In genomic region chr17:15660077-15660476, GRCh38 we compare ENCODE assay signal across 22 cellular contexts. TPM values are rescaled to one million over a fixed set of nuclear protein-coding genes. Genes with fewer than 3 reads are reported as not detected.
DNase-seq lines count a peak whose midpoint lies in the region; ATAC-seq, FAIRE-seq and TF ChIP-seq lines count a peak whose summit lies in the region.
"Had no signal": no experiment of that assay in that cellular context is flagged by ENCODE, and none has a peak within 500 bp of the region (broad histone marks: within the 10 kb centered on the region; RNA-seq: fewer than 3 reads in every experiment).

No MANE protein-coding gene starts in this region.

- ATAC-seq in gastrocnemius medialis = peak in 1 of 2 donors; percentile 54
- no peak for ATAC-seq in activated CD8-positive, alpha-beta memory T cell treated with anti-CD3 and anti-CD28 coated beads, Interleukin-2, amount 10 ng/mL, durations not matched to agents 7 days and 5 days
- ATAC-seq: GM12878 had no signal

- H3K4me1 ChIP-seq in PC-9 (replicated peaks; ENCODE audit: insufficient read depth) (peaks cover 51% of the 10 kb centered on the region), kidney (ENCODE audit: control insufficient read depth in 1 of 2, insufficient read depth in 1 of 2, low read depth in 1 of 2, low read length in 2 of 2) (peaks cover 0 to 7% of the 10 kb centered on the region in 2 donors), gastrocnemius medialis (no peaks in the 10 kb centered on the region), colonic mucosa (no peaks in the 10 kb centered on the region)

- no peaks in the 10 kb centered on the region for H4K20me1 ChIP-seq in PC-9 (ENCODE audit: insufficient read depth)

- H3K27ac ChIP-seq in PC-9 (peak overlapping the region; percentile 98), kidney (ENCODE audit: low read depth in 2 of 2, low read length in 2 of 2) (peak overlapping the region; percentile 8 to 15), gastrocnemius medialis (peak overlapping the region in 3 of 4 donors; percentile 51 to 66 (median 57)), colonic mucosa (no peak overlapping the region)
- H3K27ac ChIP-seq: adrenal gland, testis had no signal

- H2AFZ ChIP-seq in PC-9 = no peak overlapping the region

- H3K27ac Mint-ChIP-seq in endothelial cell (ENCODE audit: unreplicated experiment) = peak overlapping the region; percentile 77
- H3K27ac Mint-ChIP-seq in activated CD8-positive, alpha-beta memory T cell treated with anti-CD3 and anti-CD28 coated beads, Interleukin-2, amount 10 ng/mL, durations not matched to agents 7 days and 5 days = no peak overlapping the region
- H3K27ac Mint-ChIP-seq: CD4-positive, alpha-beta T cell had no signal

- DNase-seq in PC-9 = no peak
- no peak for DNase-seq in endothelial cell (ENCODE audit: low spot score)
- DNase-seq in kidney = no peak
- DNase-seq in gastrocnemius medialis = no peak
- DNase-seq in EL = no peak
- DNase-seq in SIG-M5 treated with dmso at 0.1 percent for 504 hours (lab: John Stamatoyannopoulos, UW; ENCODE audit: unreplicated experiment) = no peak
- DNase-seq in colonic mucosa = no peak
- no peak for DNase-seq in activated CD8-positive, alpha-beta memory T cell treated with anti-CD3 and anti-CD28 coated beads, Interleukin-2, amount 10 ng/mL, durations not matched to agents 7 days and 5 days
- DNase-seq: activated CD4-positive, CD25-positive, alpha-beta regulatory T cell treated with anti-CD3 and anti-CD28 coated beads, Interleukin-2, amount 50 U/mL, for 72 hours; activated CD8-positive, alpha-beta memory T cell treated with anti-CD3 and anti-CD28 coated beads, Interleukin-2, amount 50 U/mL, for 4 hours; activated effector memory CD4-positive, alpha-beta T cell treated with anti-CD3 and anti-CD28 coated beads, Interleukin-2, amount 50 U/mL, for 16 hours; CD4-positive, alpha-beta T cell; effector CD8-positive, alpha-beta T cell; NCI-H1436 treated with DMSO at 0.1 percent for 48 hours; NCI-H748 treated with DMSO at 0.1 percent for 48 hours; OCI-M1; T-helper 9 cell; testis had no signal

- H3K36me3 ChIP-seq in PC-9 (ENCODE audit: low read depth) = peaks cover 9% of the 10 kb centered on the region; the same call in 1 of the 2 replicates
- H3K36me3 ChIP-seq in kidney (ENCODE audit: control insufficient read depth in 1 of 2, insufficient read depth in 2 of 2, low read length in 2 of 2) = no peaks in the 10 kb centered on the region
- H3K36me3 ChIP-seq in gastrocnemius medialis = no peaks in the 10 kb centered on the region
- no peaks in the 10 kb centered on the region for H3K36me3 ChIP-seq in colonic mucosa
- H3K36me3 ChIP-seq: adrenal gland had no signal

- TSS peak; percentile 43 for BruUV-seq in PC-9 (replicated peaks; lab: Mats Ljungman, UMichigan)

- no peak for TF ChIP-seq POLR2A in gastrocnemius medialis (IDR thresholded peaks at IDR 0.05)

- peaks cover 50% of the 10 kb centered on the region for H3F3A ChIP-seq in PC-9 (ENCODE audit: insufficient read depth, low read depth)

- no peaks in the 10 kb centered on the region for H3K79me2 ChIP-seq in PC-9 (ENCODE audit: low read depth)

- peaks cover 48% of the 10 kb centered on the region for H3K4me1 Mint-ChIP-seq in endothelial cell (ENCODE audit: unreplicated experiment)
- H3K4me1 Mint-ChIP-seq in activated CD8-positive, alpha-beta memory T cell treated with anti-CD3 and anti-CD28 coated beads, Interleukin-2, amount 10 ng/mL, durations not matched to agents 7 days and 5 days = peaks cover 2% of the 10 kb centered on the region
- H3K4me1 Mint-ChIP-seq: central memory CD8-positive, alpha-beta T cell had no signal

- H3K9me3 ChIP-seq in PC-9 (ENCODE audit: insufficient read depth, low read depth) (no peaks in the 10 kb centered on the region), kidney (ENCODE audit: control insufficient read depth in 1 of 2, low read length in 2 of 2) (no peaks in the 10 kb centered on the region), gastrocnemius medialis (no peaks in the 10 kb centered on the region), colonic mucosa (no peaks in the 10 kb centered on the region)
- H3K9me3 ChIP-seq: adrenal gland, testis had no signal

- TF ChIP-seq CTCF in PC-9 (conservative IDR thresholded peaks at IDR 0.05) (no peak), endothelial cell (IDR thresholded peaks at IDR 0.05; ENCODE audit: unreplicated experiment) (no peak), kidney (IDR thresholded peaks at IDR 0.05; ENCODE audit: borderline replicate concordance, extremely low read depth, insufficient read depth) (no peak), gastrocnemius medialis (IDR thresholded peaks at IDR 0.05 in 4 of 5, conservative IDR thresholded peaks at IDR 0.05 in 1 of 5) (no peak), colonic mucosa (IDR thresholded peaks at IDR 0.05) (no peak)

- no peaks in the 10 kb centered on the region for H3K9me2 ChIP-seq in PC-9 (ENCODE audit: insufficient read depth)

- peak overlapping the region; percentile 75 for H3K4me2 ChIP-seq in PC-9

- CTCF ChIA-PET in PC-9 (lab: Charles Lee) = no interaction called here
- CTCF ChIA-PET in activated CD8-positive, alpha-beta memory T cell treated with anti-CD3 and anti-CD28 coated beads, Interleukin-2, amount 10 ng/mL, durations not matched to agents 7 days and 5 days (lab: Charles Lee) = interaction anchor here (0.6 kb wide), 1 partner anchor 492 kb away, joined by 3 read pairs; no protein-coding TSS in a partner anchor

- intact Hi-C loops in PC-9 (cut with micrococcal nuclease; ENCODE audit: unreplicated experiment) (no loop called here), kidney (cut with DNase I) (no loop called here), gastrocnemius medialis (cut with DNase I; ENCODE audit: low total_unique reads) (no loop called here), colonic mucosa (cut with DNase I) (no loop called here)

- POLR2A ChIA-PET in PC-9 (lab: Charles Lee; ENCODE audit: unreplicated experiment) = interaction anchor here (0.6 to 1.3 kb wide), 4 partner anchors 9 to 817 kb away, joined by 3 to 11 read pairs (median 6); no protein-coding TSS in a partner anchor

- no peaks in the 10 kb centered on the region for H3K9me3 Mint-ChIP-seq in endothelial cell (ENCODE audit: unreplicated experiment)
- H3K9me3 Mint-ChIP-seq in activated CD8-positive, alpha-beta memory T cell treated with anti-CD3 and anti-CD28 coated beads, Interleukin-2, amount 10 ng/mL, durations not matched to agents 7 days and 5 days (ENCODE audit: low read depth) = no peaks in the 10 kb centered on the region
- H3K9me3 Mint-ChIP-seq: CD4-positive, alpha-beta T cell; central memory CD8-positive, alpha-beta T cell had no signal

- no peak overlapping the region for H3K9ac ChIP-seq in kidney (ENCODE audit: low read length in 2 of 2)
- no peak overlapping the region for H3K9ac ChIP-seq in colonic mucosa (ENCODE audit: low read depth in 2 of 2, low read length in 2 of 2)

- H3K27me3 Mint-ChIP-seq in endothelial cell (ENCODE audit: unreplicated experiment) = peaks cover 3% of the 10 kb centered on the region
- H3K27me3 Mint-ChIP-seq in activated CD8-positive, alpha-beta memory T cell treated with anti-CD3 and anti-CD28 coated beads, Interleukin-2, amount 10 ng/mL, durations not matched to agents 7 days and 5 days = no peaks in the 10 kb centered on the region
- H3K27me3 Mint-ChIP-seq: CD4-positive, alpha-beta T cell; central memory CD8-positive, alpha-beta T cell had no signal

- FAIRE-seq in kidney (lab: Jason Lieb, UNC) = no peak
- FAIRE-seq: GM12878, islet of Langerhans had no signal

- H3K36me3 Mint-ChIP-seq in endothelial cell (ENCODE audit: low read depth, unreplicated experiment) = peaks cover 21% of the 10 kb centered on the region
- H3K36me3 Mint-ChIP-seq in activated CD8-positive, alpha-beta memory T cell treated with anti-CD3 and anti-CD28 coated beads, Interleukin-2, amount 10 ng/mL, durations not matched to agents 7 days and 5 days = peaks cover 7% of the 10 kb centered on the region

- H3K4me3 ChIP-seq in PC-9 (no peak overlapping the region), kidney (ENCODE audit: low read length in 2 of 2) (no peak overlapping the region), gastrocnemius medialis (no peak overlapping the region), colonic mucosa (no peak overlapping the region)
- H3K4me3 ChIP-seq: adrenal gland, GM12878, testis had no signal

- in situ Hi-C loops in gastrocnemius medialis (cut with MboI; ENCODE audit: low sequenced_read_pairs in 4 of 4) = no loop called here

- peak overlapping the region; percentile 5 for H3K4me3 Mint-ChIP-seq in endothelial cell (ENCODE audit: unreplicated experiment)
- H3K4me3 Mint-ChIP-seq in activated CD8-positive, alpha-beta memory T cell treated with anti-CD3 and anti-CD28 coated beads, Interleukin-2, amount 10 ng/mL, durations not matched to agents 7 days and 5 days = no peak overlapping the region
- H3K4me3 Mint-ChIP-seq: CD4-positive, alpha-beta T cell; central memory CD8-positive, alpha-beta T cell had no signal

- H3K27me3 ChIP-seq in PC-9 (ENCODE audit: insufficient read depth, low read depth) (no peaks in the 10 kb centered on the region), gastrocnemius medialis (no peaks in the 10 kb centered on the region), colonic mucosa (no peaks in the 10 kb centered on the region)
- H3K27me3 ChIP-seq: adrenal gland, testis had no signal

RNA-seq across cellular contexts. Expression of gene TRIM16, which starts 24.0 kb away (rescaled TPM):
- 213 and 243 TPM in 2 replicates for total RNA-seq in PC-9 (2021)
- total RNA-seq in endothelial cell (ENCODE audit: unreplicated experiment) = 25.2 TPM
- 16.2 TPM for total RNA-seq in kidney
- 14.8 TPM for polyA plus RNA-seq in kidney (ENCODE audit: insufficient read depth, low read depth, low replicate concordance)
- 10 to 100 TPM; 14.0 to 33.0 (median 21.2) TPM for total RNA-seq in gastrocnemius medialis
- total RNA-seq in colonic mucosa = 10 to 100 TPM; 27.2 to 30.4 TPM
- total RNA-seq in activated CD8-positive, alpha-beta memory T cell treated with anti-CD3 and anti-CD28 coated beads, Interleukin-2, amount 10 ng/mL, durations not matched to agents 7 days and 5 days = 10 to 100 TPM in 1 of 2 experiments, 1 to 10 TPM in 1; 6.4 to 10.2 TPM

RNA-seq across cellular contexts. Expression of gene ZNF286A, which starts 39.5 kb away (rescaled TPM):
- total RNA-seq in PC-9 (2021) = 65.9 and 66.1 TPM in 2 replicates
- 82.3 TPM for total RNA-seq in endothelial cell (ENCODE audit: unreplicated experiment)
- total RNA-seq in kidney = 17.4 TPM
- 11.0 TPM for polyA plus RNA-seq in kidney (ENCODE audit: insufficient read depth, low read depth, low replicate concordance)
- 10 to 100 TPM in 1 of 4 donors, 1 to 10 TPM in 3; 3.3 to 10.2 (median 6.0) TPM for total RNA-seq in gastrocnemius medialis
- 10 to 100 TPM; 10.9 to 11.3 TPM for total RNA-seq in colonic mucosa
- total RNA-seq in activated CD8-positive, alpha-beta memory T cell treated with anti-CD3 and anti-CD28 coated beads, Interleukin-2, amount 10 ng/mL, durations not matched to agents 7 days and 5 days = 10 to 100 TPM; 16.9 to 18.9 TPM

RNA-seq across cellular contexts. Expression of gene FBXW10B, which starts 40.6 kb away (rescaled TPM):
- 16.2 and 19.9 TPM in 2 replicates for total RNA-seq in PC-9 (2021)
- total RNA-seq in endothelial cell (ENCODE audit: unreplicated experiment) = 0.44 TPM
- total RNA-seq in kidney = 0.19 TPM
- polyA plus RNA-seq in kidney (ENCODE audit: insufficient read depth, low read depth, low replicate concordance) = 0.54 TPM
- total RNA-seq in gastrocnemius medialis = 1 to 10 TPM; 1.1 to 2.7 (median 1.5) TPM
- total RNA-seq in colonic mucosa = 1 to 10 TPM in 1 of 2 donors, under 1 TPM in 1; 0.42 to 4.2 TPM
- total RNA-seq in activated CD8-positive, alpha-beta memory T cell treated with anti-CD3 and anti-CD28 coated beads, Interleukin-2, amount 10 ng/mL, durations not matched to agents 7 days and 5 days = under 1 TPM in 1 of 2 experiments, not detected in 1; 0.30 TPM
